Comparison of ENCODE assay signal across 8 cellular contexts in the genomic region with DNA sequence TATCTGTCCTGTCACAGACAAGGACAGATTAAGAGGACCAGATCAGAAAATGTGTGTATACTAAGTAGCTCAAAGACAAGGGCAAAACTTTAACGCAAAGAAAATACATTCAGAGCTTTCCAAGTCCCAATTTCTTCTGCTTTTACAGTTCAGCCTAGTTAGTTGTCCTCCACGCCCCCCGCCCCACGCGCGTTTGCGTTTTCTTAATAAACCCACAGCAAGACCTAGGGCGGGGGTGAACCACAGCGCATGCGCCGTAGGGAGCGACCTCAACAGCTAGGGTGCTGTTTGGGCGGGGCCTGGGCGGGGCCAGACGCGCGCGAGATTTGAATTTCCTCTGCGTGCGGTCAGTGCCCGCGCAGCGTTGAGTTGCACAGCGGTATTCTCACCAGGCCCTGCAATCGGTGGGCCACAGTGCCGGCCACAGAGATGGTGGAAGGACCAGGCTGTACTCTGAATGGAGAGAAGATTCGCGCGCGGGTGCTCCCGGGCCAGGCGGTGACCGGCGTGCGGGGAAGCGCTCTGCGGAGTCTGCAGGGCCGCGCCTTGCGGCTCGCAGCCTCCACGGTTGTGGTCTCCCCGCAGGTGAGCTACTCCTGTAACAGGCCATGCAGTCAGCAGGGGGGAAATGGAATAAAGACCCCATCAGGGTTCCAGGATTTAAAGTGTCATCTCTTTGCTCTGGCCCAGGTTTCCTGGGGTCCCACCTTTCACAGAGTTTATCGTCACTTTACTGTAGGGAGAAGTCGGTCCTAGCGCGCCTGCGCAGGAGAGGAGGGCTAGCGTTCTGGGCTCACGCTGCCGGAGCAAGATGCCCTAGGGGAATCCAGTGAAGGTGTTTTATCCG. TPM values are rescaled to one million over a fixed set of nuclear protein-coding genes. Genes with fewer than 3 reads are reported as not detected.
DNase-seq lines count a peak whose midpoint lies in the region; TF ChIP-seq lines count a peak whose summit lies in the region.

A gene with protein sequence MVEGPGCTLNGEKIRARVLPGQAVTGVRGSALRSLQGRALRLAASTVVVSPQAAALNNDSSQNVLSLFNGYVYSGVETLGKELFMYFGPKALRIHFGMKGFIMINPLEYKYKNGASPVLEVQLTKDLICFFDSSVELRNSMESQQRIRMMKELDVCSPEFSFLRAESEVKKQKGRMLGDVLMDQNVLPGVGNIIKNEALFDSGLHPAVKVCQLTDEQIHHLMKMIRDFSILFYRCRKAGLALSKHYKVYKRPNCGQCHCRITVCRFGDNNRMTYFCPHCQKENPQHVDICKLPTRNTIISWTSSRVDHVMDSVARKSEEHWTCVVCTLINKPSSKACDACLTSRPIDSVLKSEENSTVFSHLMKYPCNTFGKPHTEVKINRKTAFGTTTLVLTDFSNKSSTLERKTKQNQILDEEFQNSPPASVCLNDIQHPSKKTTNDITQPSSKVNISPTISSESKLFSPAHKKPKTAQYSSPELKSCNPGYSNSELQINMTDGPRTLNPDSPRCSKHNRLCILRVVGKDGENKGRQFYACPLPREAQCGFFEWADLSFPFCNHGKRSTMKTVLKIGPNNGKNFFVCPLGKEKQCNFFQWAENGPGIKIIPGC (plus strand): TSS at position 350 of the 847 bp plus-strand sequence. CDS start 80 bp downstream, at position 430.

- no peak within 1 kb of the TSS for H4K8ac ChIP-seq in neuronal stem cell (ENCODE audit: low read depth, low read length)

- H3K9me2 ChIP-seq in Loucy (replicated peaks; ENCODE audit: low read depth, low read length), result no peaks in the 10 kb centered on the region

- H3K9me3 ChIP-seq in ES-I3 (ENCODE audit: control insufficient read depth, insufficient read depth, low read length) (no peaks in the 10 kb centered on the region), Loucy (ENCODE audit: insufficient read depth, low read depth, low read length) (no peaks in the 10 kb centered on the region), neuronal stem cell (replicated peaks in 1 of 2; ENCODE audit: control insufficient read depth in 2 of 2, insufficient read depth in 1 of 2, low read depth in 1 of 2, low read length in 2 of 2) (no peaks in the 10 kb centered on the region), subcutaneous abdominal adipose tissue (ENCODE audit: control insufficient read depth in 5 of 5, low read length in 5 of 5) (no peaks in the 10 kb centered on the region)

- peak within 1 kb of the TSS; percentile 96 for H2AFZ ChIP-seq in Loucy (ENCODE audit: low read length)
- peak within 1 kb of the TSS; percentile 97 for H2AFZ ChIP-seq in neuronal stem cell (ENCODE audit: low read length)

- H3K4me2 ChIP-seq in Loucy (ENCODE audit: low read depth, low read length, poor library complexity, severe bottlenecking) (peak within 1 kb of the TSS; percentile 79), neuronal stem cell (ENCODE audit: insufficient read depth, low read length, poor library complexity, severe bottlenecking) (peak within 1 kb of the TSS; percentile 54)

- H3K79me1 ChIP-seq in neuronal stem cell (ENCODE audit: low read depth, low read length), result peaks cover 3% of the 10 kb centered on the region

- no peak for TF ChIP-seq CTCF in Loucy (conservative IDR thresholded peaks at IDR 0.05; ENCODE audit: low read length)

- no peaks in the 10 kb centered on the region for H3F3A ChIP-seq in Loucy (ENCODE audit: low read depth)

- peak within 1 kb of the TSS; percentile 93 for H3K18ac ChIP-seq in neuronal stem cell (ENCODE audit: low read length)

- H3K23ac ChIP-seq in neuronal stem cell (ENCODE audit: low read depth, low read length, poor library complexity), result peak within 1 kb of the TSS; percentile 85

- H2BK12ac ChIP-seq in neuronal stem cell (ENCODE audit: low read length), result no peak within 1 kb of the TSS

- no peak within 1 kb of the TSS for H4K91ac ChIP-seq in neuronal stem cell (ENCODE audit: low read depth, low read length, poor library complexity)

- H3K14ac ChIP-seq in neuronal stem cell (ENCODE audit: low read length), result no peak within 1 kb of the TSS

- H3K27me3 ChIP-seq in H7 (ENCODE audit: control insufficient read depth, insufficient read depth, low read length), result no peaks in the 10 kb centered on the region
- H3K27me3 ChIP-seq in Loucy (ENCODE audit: insufficient read depth, low read length, poor library complexity, severe bottlenecking), result no peaks in the 10 kb centered on the region
- H3K27me3 ChIP-seq in neuronal stem cell (ENCODE audit: control insufficient read depth in 3 of 3, insufficient read depth in 3 of 3, low read depth in 1 of 3, low read length in 3 of 3), result no peaks in the 10 kb centered on the region
- H3K27me3 ChIP-seq in subcutaneous abdominal adipose tissue (ENCODE audit: control insufficient read depth in 5 of 5, insufficient read depth in 4 of 5, low read length in 5 of 5), result no peaks in the 10 kb centered on the region

- H2AK5ac ChIP-seq in neuronal stem cell (ENCODE audit: low read depth, low read length), result no peak within 1 kb of the TSS

- H3K4me3 ChIP-seq in H7 (ENCODE audit: insufficient read depth, low read depth, low read length), result peak within 1 kb of the TSS; percentile 82
- peak within 1 kb of the TSS; percentile 89 for H3K4me3 ChIP-seq in Loucy (ENCODE audit: low read length, poor library complexity, severe bottlenecking)
- peak within 1 kb of the TSS; percentile 74 to 97 for H3K4me3 ChIP-seq in neuronal stem cell (ENCODE audit: low read length in 2 of 2)
- peak within 1 kb of the TSS; percentile 70 to 84 (median 73) for H3K4me3 ChIP-seq in subcutaneous abdominal adipose tissue (ENCODE audit: low read depth in 1 of 5, low read length in 5 of 5)

- H4K20me1 ChIP-seq in Loucy (ENCODE audit: insufficient read depth, low read length, poor library complexity, severe bottlenecking), result peaks cover 12% of the 10 kb centered on the region

- DNase-seq in H7 (peak; percentile 89), SHP77 (lab: John Stamatoyannopoulos, UW) (peak; percentile 70 to 76), foreskin melanocyte (peak; percentile 81), neuronal stem cell (ENCODE audit: low spot score) (peak; percentile 80)
- DNase-seq in activated effector memory CD4-positive, alpha-beta T cell treated with Interleukin-2 at 50 U/mL for 16 hours, result peak; percentile 94

- peak within 1 kb of the TSS; percentile 97 for H3K9ac ChIP-seq in ES-I3 (ENCODE audit: low read depth, low read length)
- peak within 1 kb of the TSS; percentile 86 for H3K9ac ChIP-seq in Loucy (ENCODE audit: low read depth, low read length, poor library complexity, severe bottlenecking)
- H3K9ac ChIP-seq in neuronal stem cell (ENCODE audit: low read depth, low read length, poor library complexity), result peak within 1 kb of the TSS; percentile 90
- H3K9ac ChIP-seq in subcutaneous abdominal adipose tissue (ENCODE audit: low read length in 5 of 5), result peak within 1 kb of the TSS in 4 of 5 donors; percentile 40 to 64 (median 54)

- no peak within 1 kb of the TSS for H2BK5ac ChIP-seq in neuronal stem cell (ENCODE audit: low read length)

- no peak within 1 kb of the TSS for H2BK15ac ChIP-seq in neuronal stem cell (ENCODE audit: low read length)

- H3K36me3 ChIP-seq in ES-I3 (ENCODE audit: insufficient read depth, low read length) (no peaks in the 10 kb centered on the region), H7 (replicated peaks; ENCODE audit: control insufficient read depth, insufficient read depth, low read length) (no peaks in the 10 kb centered on the region), Loucy (ENCODE audit: insufficient read depth, low read length) (no peaks in the 10 kb centered on the region), neuronal stem cell (replicated peaks in 1 of 2; ENCODE audit: control insufficient read depth in 2 of 2, insufficient read depth in 2 of 2, low read length in 2 of 2) (no peaks in the 10 kb centered on the region), subcutaneous abdominal adipose tissue (ENCODE audit: control insufficient read depth in 5 of 5, insufficient read depth in 5 of 5, low read length in 5 of 5) (no peaks in the 10 kb centered on the region)

- H3K79me2 ChIP-seq in Loucy (ENCODE audit: insufficient read depth, low read length), result peaks cover 50% of the 10 kb centered on the region

- H3K27ac ChIP-seq in neuronal stem cell (replicated peaks; ENCODE audit: low read length), result peak within 1 kb of the TSS; percentile 51
- peak within 1 kb of the TSS; percentile 19 for H3K27ac ChIP-seq in subcutaneous abdominal adipose tissue (ENCODE audit: low read depth, low read length)

- H2BK120ac ChIP-seq in neuronal stem cell (ENCODE audit: low read depth, low read length), result no peak within 1 kb of the TSS

- WGBS in neuronal stem cell (ENCODE audit: extremely low coverage in 2 of 2, insufficient read length in 2 of 2, insufficient replicate concordance in 1 of 2), 2 donors, result no CpG with 5 or more reads among the region's 52 CpGs

- H3K4me1 ChIP-seq in ES-I3 (ENCODE audit: insufficient read depth, low read length), result 0 out of 2 replicates have a peak, but pooled peaks cover 2% of the 10 kb centered on the region
- peaks cover 55% of the 10 kb centered on the region for H3K4me1 ChIP-seq in Loucy (ENCODE audit: insufficient read depth, low read length, poor library complexity, severe bottlenecking)
- peaks cover 2 to 3% of the 10 kb centered on the region in 2 donors for H3K4me1 ChIP-seq in neuronal stem cell (ENCODE audit: control insufficient read depth in 2 of 2, insufficient read depth in 1 of 2, low read depth in 1 of 2, low read length in 2 of 2)
- peaks cover 0 to 25% (median 22%) of the 10 kb centered on the region in 5 donors for H3K4me1 ChIP-seq in subcutaneous abdominal adipose tissue (ENCODE audit: control insufficient read depth in 5 of 5, insufficient read depth in 5 of 5, low read length in 5 of 5)

- H3K4ac ChIP-seq in neuronal stem cell (ENCODE audit: low read length), result no peak within 1 kb of the TSS

RNA-seq across cellular contexts. Expression of the gene that starts here (rescaled TPM):
- 7.8 and 8.8 TPM in 2 replicates for total RNA-seq in H7 (2014; rRNA removed; shearing (Covaris generic))
- 12.1 TPM for polyA plus RNA-seq in neuronal stem cell (2013, experiment 1 of 2)
- 11.5 TPM for polyA plus RNA-seq in neuronal stem cell (2013, experiment 2 of 2)

Comparison
In these comparisons a context has a peak if more than half of its experiments do, and no peak if none do; other contexts are left out.
1. Peak in every context shown above with its lines: DNase-seq, H3K4me3 ChIP-seq and H3K27ac ChIP-seq.